Comparison of ENCODE assay signal across 2 cellular contexts in the genomic region with DNA sequence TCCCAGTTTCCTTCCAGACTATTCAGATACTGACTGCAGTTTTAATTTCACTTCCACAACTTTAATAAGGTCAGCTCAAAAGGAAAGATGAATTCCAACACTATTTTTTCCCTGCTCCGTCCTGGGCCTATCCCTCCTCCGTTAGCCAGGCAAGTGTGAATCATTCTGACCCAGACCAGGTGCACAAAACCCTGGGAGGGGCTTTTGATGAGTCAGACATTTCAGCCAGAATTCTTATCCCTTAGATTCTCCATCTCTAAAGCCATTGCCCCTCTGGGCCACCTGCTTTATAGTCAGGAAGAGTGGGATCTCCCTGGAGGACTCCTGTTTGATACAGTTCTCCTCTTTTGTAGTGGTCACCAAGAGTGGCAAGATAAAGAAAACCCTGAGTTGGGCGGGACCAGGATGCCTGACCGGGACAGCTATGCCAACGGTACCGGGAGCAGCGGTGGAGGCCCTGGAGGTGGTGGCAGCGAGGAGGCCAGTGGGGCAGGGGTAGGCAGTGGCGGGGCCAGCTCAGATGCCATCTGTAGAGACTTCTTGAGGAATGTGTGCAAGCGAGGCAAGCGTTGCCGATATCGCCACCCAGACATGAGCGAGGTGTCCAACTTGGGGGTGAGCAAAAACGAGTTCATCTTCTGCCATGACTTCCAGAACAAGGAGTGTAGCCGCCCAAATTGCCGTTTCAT.
A peak's percentile ranks its signal among the peaks of the same experiment; 100 is the strongest.
TF ChIP-seq lines count a peak whose summit lies in the region.

No MANE protein-coding gene starts in this region.

TF ChIP-seq in IMR-90, 13 proteins besides CTCF, POLR2A, EP300 and RAD21:
- TF ChIP-seq MAFK (IDR thresholded peaks at IDR 0.05; ENCODE audit: low read depth, low read length) (peak; percentile 22; the same call in 1 of the 2 replicates), MXI1 (IDR thresholded peaks at IDR 0.05; ENCODE audit: borderline replicate concordance, low read depth, low read length) (no peak)
TF ChIP-seq in IMR-90: peak in this region for 1.

TF ChIP-seq in liver, 16 proteins besides CTCF, POLR2A, EP300 and RAD21:
- no peak for TF ChIP-seq REST (IDR thresholded peaks at IDR 0.05)
- TF ChIP-seq YY1 (IDR thresholded peaks at IDR 0.05), result no peak
- TF ChIP-seq HNF4G (IDR thresholded peaks at IDR 0.05), result no peak
- TF ChIP-seq FOXA2 (IDR thresholded peaks at IDR 0.05), result no peak
- no peak for TF ChIP-seq JUND (IDR thresholded peaks at IDR 0.05)
- no peak for TF ChIP-seq RXRA (IDR thresholded peaks at IDR 0.05)
- no peak for TF ChIP-seq NR2F2 (IDR thresholded peaks at IDR 0.05)
- TF ChIP-seq FOXA1 (IDR thresholded peaks at IDR 0.05), result no peak
- TF ChIP-seq, protein P1, sequence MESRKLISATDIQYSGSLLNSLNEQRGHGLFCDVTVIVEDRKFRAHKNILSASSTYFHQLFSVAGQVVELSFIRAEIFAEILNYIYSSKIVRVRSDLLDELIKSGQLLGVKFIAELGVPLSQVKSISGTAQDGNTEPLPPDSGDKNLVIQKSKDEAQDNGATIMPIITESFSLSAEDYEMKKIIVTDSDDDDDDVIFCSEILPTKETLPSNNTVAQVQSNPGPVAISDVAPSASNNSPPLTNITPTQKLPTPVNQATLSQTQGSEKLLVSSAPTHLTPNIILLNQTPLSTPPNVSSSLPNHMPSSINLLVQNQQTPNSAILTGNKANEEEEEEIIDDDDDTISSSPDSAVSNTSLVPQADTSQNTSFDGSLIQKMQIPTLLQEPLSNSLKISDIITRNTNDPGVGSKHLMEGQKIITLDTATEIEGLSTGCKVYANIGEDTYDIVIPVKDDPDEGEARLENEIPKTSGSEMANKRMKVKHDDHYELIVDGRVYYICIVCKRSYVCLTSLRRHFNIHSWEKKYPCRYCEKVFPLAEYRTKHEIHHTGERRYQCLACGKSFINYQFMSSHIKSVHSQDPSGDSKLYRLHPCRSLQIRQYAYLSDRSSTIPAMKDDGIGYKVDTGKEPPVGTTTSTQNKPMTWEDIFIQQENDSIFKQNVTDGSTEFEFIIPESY (IDR thresholded peaks at IDR 0.05), result no peak
- no peak for TF ChIP-seq EGR1 (IDR thresholded peaks at IDR 0.05; ENCODE audit: low read depth in 2 of 2)
- TF ChIP-seq GABPA (IDR thresholded peaks at IDR 0.05 in 1 of 2, conservative IDR thresholded peaks at IDR 0.05 in 1 of 2), result no peak
- no peak for TF ChIP-seq TAF1 (conservative IDR thresholded peaks at IDR 0.05)
- TF ChIP-seq SP1 (IDR thresholded peaks at IDR 0.05), result no peak
- TF ChIP-seq, protein P2, sequence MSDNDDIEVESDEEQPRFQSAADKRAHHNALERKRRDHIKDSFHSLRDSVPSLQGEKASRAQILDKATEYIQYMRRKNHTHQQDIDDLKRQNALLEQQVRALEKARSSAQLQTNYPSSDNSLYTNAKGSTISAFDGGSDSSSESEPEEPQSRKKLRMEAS (IDR thresholded peaks at IDR 0.05), result no peak
- TF ChIP-seq HNF4A (conservative IDR thresholded peaks at IDR 0.05), result no peak
